ENCODE assay signal across 20 cellular contexts in genomic region chr3:12465151-12465795, GRCh38. TPM values are rescaled to one million over a fixed set of nuclear protein-coding genes. Genes with fewer than 3 reads are reported as not detected.
DNase-seq lines count a peak whose midpoint lies in the region; ATAC-seq, FAIRE-seq and TF ChIP-seq lines count a peak whose summit lies in the region.
"Had no signal": no experiment of that assay in that cellular context is flagged by ENCODE, and none has a peak within 500 bp of the region (broad histone marks: within the 10 kb centered on the region; RNA-seq: fewer than 3 reads in every experiment).

No MANE protein-coding gene starts in this region.

- no peak for TF ChIP-seq CTCF in PC-3 (conservative IDR thresholded peaks at IDR 0.05; ENCODE audit: low read depth, low read length)
- TF ChIP-seq CTCF in kidney (IDR thresholded peaks at IDR 0.05; ENCODE audit: borderline replicate concordance, extremely low read depth, insufficient read depth) = no peak
- TF ChIP-seq CTCF in nephron (IDR thresholded peaks at IDR 0.05; ENCODE audit: unreplicated experiment in 3 of 3) = no peak

- no peaks in the 10 kb centered on the region for H4K20me1 ChIP-seq in PC-3 (ENCODE audit: low read length)

- ATAC-seq in PC-3 (no peak), GM19023 (IDR thresholded peaks at IDR 0.05; ENCODE audit: unreplicated experiment) (no peak)
- ATAC-seq: A549, HCT116 had no signal

- no peaks in the 10 kb centered on the region for H3K4me1 Mint-ChIP-seq in nephron

- no peak overlapping the region for H2AFZ ChIP-seq in PC-3 (ENCODE audit: low read length)

- POLR2A ChIA-PET in PC-3 (lab: Charles Lee; ENCODE audit: unreplicated experiment) = interaction anchor here (0.6 kb wide), 1 partner anchor 11 kb away, joined by 3 read pairs; no protein-coding TSS in a partner anchor

- H3K9me3 Mint-ChIP-seq in nephron = no peaks in the 10 kb centered on the region
- H3K9me3 Mint-ChIP-seq: CD4-positive, alpha-beta T cell; HFFc6 had no signal

- H3K9me2 ChIP-seq in PC-3 (replicated peaks; ENCODE audit: low read length) = no peaks in the 10 kb centered on the region

- H3F3A ChIP-seq in PC-3 (ENCODE audit: low read length, unreplicated experiment) = peaks cover 8% of the 10 kb centered on the region

- CTCF ChIA-PET in PC-3 (lab: Charles Lee) = no interaction called here

- H3K27me3 Mint-ChIP-seq in nephron (ENCODE audit: low read depth) = no peaks in the 10 kb centered on the region
- H3K27me3 Mint-ChIP-seq: CD4-positive, alpha-beta T cell had no signal

- no peak overlapping the region for H3K4me3 Mint-ChIP-seq in nephron
- H3K4me3 Mint-ChIP-seq: CD4-positive, alpha-beta T cell; HFFc6 had no signal

- no peaks in the 10 kb centered on the region for H3K36me3 ChIP-seq in PC-3 (ENCODE audit: low read depth, low read length)
- no peaks in the 10 kb centered on the region for H3K36me3 ChIP-seq in kidney (ENCODE audit: control insufficient read depth in 1 of 2, insufficient read depth in 2 of 2, low read length in 2 of 2)

- H3K4me2 ChIP-seq in PC-3 (ENCODE audit: low read length) = no peak overlapping the region
- H3K4me2 ChIP-seq: A549 had no signal

- H3K27ac Mint-ChIP-seq in nephron = peak overlapping the region; percentile 66 to 93 (median 85)
- H3K27ac Mint-ChIP-seq: CD4-positive, alpha-beta T cell; HFFc6 had no signal

- H3K4me3 ChIP-seq in PC-3 (ENCODE audit: low read length) (no peak overlapping the region), kidney (ENCODE audit: low read length in 2 of 2) (peak overlapping the region; percentile 25 to 39)
- H3K4me3 ChIP-seq: A549 had no signal

- H3K4me1 ChIP-seq in PC-3 (ENCODE audit: insufficient read depth, low read length) = peaks cover 37% of the 10 kb centered on the region
- peaks cover 0 to 9% of the 10 kb centered on the region in 2 donors for H3K4me1 ChIP-seq in kidney (ENCODE audit: control insufficient read depth in 1 of 2, insufficient read depth in 1 of 2, low read depth in 1 of 2, low read length in 2 of 2)

- H3K9me3 ChIP-seq in PC-3 (ENCODE audit: low read length) (no peaks in the 10 kb centered on the region), kidney (ENCODE audit: control insufficient read depth in 1 of 2, low read length in 2 of 2) (no peaks in the 10 kb centered on the region)
- H3K9me3 ChIP-seq: A549, Caco-2 had no signal

- no peaks in the 10 kb centered on the region for H3K36me3 Mint-ChIP-seq in nephron (ENCODE audit: low read depth)

- H3K9ac ChIP-seq in PC-3 (ENCODE audit: low read length) = no peak overlapping the region
- no peak overlapping the region for H3K9ac ChIP-seq in kidney (ENCODE audit: low read length in 2 of 2)

- BruUV-seq in PC-3 (replicated peaks; lab: Mats Ljungman, UMichigan) = no TSS peak

- H3K27ac ChIP-seq in PC-3 (ENCODE audit: low read length) (peak overlapping the region; percentile 97), kidney (ENCODE audit: low read depth in 2 of 2, low read length in 2 of 2) (peak overlapping the region in 1 of 2 donors; percentile 50)
- H3K27ac ChIP-seq: 22Rv1, C4-2B had no signal

- FAIRE-seq in kidney (lab: Jason Lieb, UNC) = no peak
- FAIRE-seq: A549, D721Med, G401.6, GM12891 had no signal

- no peaks in the 10 kb centered on the region for H3K27me3 ChIP-seq in PC-3 (ENCODE audit: low read length)

- no peaks in the 10 kb centered on the region for H3K79me2 ChIP-seq in PC-3 (ENCODE audit: low read length)

- DNase-seq in PC-3 = no peak
- no peak for DNase-seq in kidney
- peak; percentile 80 for DNase-seq in renal cortical epithelial cell (ENCODE audit: low read depth)
- no peak for DNase-seq in T-helper 9 cell
- no peak for DNase-seq in stimulated activated CD4-positive, alpha-beta T cell treated with anti-CD3 and anti-CD28 coated beads, Interleukin-2, amount 100 ng/mL, for 24 hours
- DNase-seq: AML-193; Caco-2; CD4-positive, alpha-beta T cell; GOT3; H7; HFFc6 had no signal

- intact Hi-C loops in PC-3 (cut with micrococcal nuclease) (no loop called here), kidney (cut with DNase I) (no loop called here)

RNA-seq across cellular contexts. Expression of gene TSEN2, which starts 19.0 kb away (rescaled TPM):
- total RNA-seq in PC-3 (2014; rRNA removed) (40.2 and 51.0 TPM in 2 replicates), kidney (20.7 TPM), renal cortical epithelial cell (8.5 and 18.4 TPM in 2 replicates)
- 10.3 TPM for polyA plus RNA-seq in kidney (ENCODE audit: insufficient read depth, low read depth, low replicate concordance)
